ENCODE assay signal across 14 cellular contexts in genomic region chr3:2024713-2025112, GRCh38.
DNase-seq lines count a peak whose midpoint lies in the region; FAIRE-seq and TF ChIP-seq lines count a peak whose summit lies in the region.
"Had no signal": no experiment of that assay in that cellular context is flagged by ENCODE, and none has a peak within 500 bp of the region (broad histone marks: within the 10 kb centered on the region; RNA-seq: fewer than 3 reads in every experiment).

No MANE protein-coding gene starts in this region.

- FAIRE-seq in GM12892 (lab: Jason Lieb, UNC) = no peak
- FAIRE-seq: A549, GM18507, H54, HepG2, HTR-8/SVneo had no signal

- TF ChIP-seq CTCF in KMS-11 (conservative IDR thresholded peaks at IDR 0.05; ENCODE audit: low read depth, low read length) (no peak), OCI-LY3 (IDR thresholded peaks at IDR 0.05; ENCODE audit: low read depth, low read length) (no peak)

- no peaks in the 10 kb centered on the region for H3K9me3 ChIP-seq in BLaER1
- H3K9me3 ChIP-seq in OCI-LY3 (ENCODE audit: insufficient read depth, low read length) = no peaks in the 10 kb centered on the region
- H3K9me3 ChIP-seq: A549 had no signal

- H3K36me3 ChIP-seq in BLaER1 = no peaks in the 10 kb centered on the region
- H3K36me3 ChIP-seq in KMS-11 (ENCODE audit: insufficient read depth) = no peaks in the 10 kb centered on the region
- H3K36me3 ChIP-seq in OCI-LY3 (replicated peaks; ENCODE audit: low read depth, low read length) = no peaks in the 10 kb centered on the region

- H3K9ac ChIP-seq in BLaER1 = no peak overlapping the region
- H3K9ac ChIP-seq in KMS-11 = no peak overlapping the region
- H3K9ac ChIP-seq in OCI-LY3 (ENCODE audit: low read length) = no peak overlapping the region
- H3K9ac ChIP-seq: GM23248 had no signal

- H3K4me1 ChIP-seq in BLaER1 = peaks cover 14% of the 10 kb centered on the region
- peaks cover 29% of the 10 kb centered on the region for H3K4me1 ChIP-seq in KMS-11 (ENCODE audit: low read depth, poor library complexity, severe bottlenecking)
- H3K4me1 ChIP-seq in OCI-LY3 (ENCODE audit: low read length) = peaks cover 26% of the 10 kb centered on the region
- H3K4me1 ChIP-seq: A549 had no signal

- no peak overlapping the region for H3K27ac ChIP-seq in BLaER1
- peak overlapping the region; percentile 10; the same call in 1 of the 2 replicates for H3K27ac ChIP-seq in KMS-11
- no peak overlapping the region for H3K27ac ChIP-seq in OCI-LY3 (ENCODE audit: low read length)
- H3K27ac ChIP-seq: A549, GM23248 had no signal

- no peak for TF ChIP-seq POLR2A in GM12892 (IDR thresholded peaks at IDR 0.05; ENCODE audit: low read depth, low read length)

- H4K20me1 ChIP-seq in BLaER1 (no peaks in the 10 kb centered on the region), KMS-11 (ENCODE audit: insufficient read depth) (no peaks in the 10 kb centered on the region), OCI-LY3 (ENCODE audit: insufficient read depth, low read length) (no peaks in the 10 kb centered on the region)

- DNase-seq in foreskin melanocyte (peak; percentile 5), GM12892 (ENCODE audit: insufficient read length) (no peak)
- DNase-seq in central memory CD4-positive, alpha-beta T cell = no peak
- DNase-seq: CD4-positive, CD25-positive, alpha-beta regulatory T cell; DMS 273 treated with DMSO at 0.1 percent for 48 hours; GM23248 had no signal

- H3K27me3 ChIP-seq in BLaER1 (no peaks in the 10 kb centered on the region), KMS-11 (ENCODE audit: insufficient read depth, low read depth) (no peaks in the 10 kb centered on the region), OCI-LY3 (ENCODE audit: low read depth, low read length) (no peaks in the 10 kb centered on the region)

- H2AFZ ChIP-seq in KMS-11 (ENCODE audit: low read depth) (no peak overlapping the region), OCI-LY3 (ENCODE audit: low read depth, low read length) (no peak overlapping the region)
- H2AFZ ChIP-seq: GM23248 had no signal

- H3K4me2 ChIP-seq in BLaER1 = peak overlapping the region; percentile 9; the same call in 1 of the 2 replicates
- H3K4me2 ChIP-seq in KMS-11 = peak overlapping the region; percentile 72
- peak overlapping the region; percentile 41 for H3K4me2 ChIP-seq in OCI-LY3 (ENCODE audit: low read length)
- H3K4me2 ChIP-seq: A549 had no signal

- no peaks in the 10 kb centered on the region for H3K79me2 ChIP-seq in KMS-11 (ENCODE audit: insufficient read depth, low read depth)
- H3K79me2 ChIP-seq in OCI-LY3 (ENCODE audit: low read length) = no peaks in the 10 kb centered on the region

- H3K4me3 ChIP-seq in BLaER1 = no peak overlapping the region
- no peak overlapping the region for H3K4me3 ChIP-seq in KMS-11 (IDR thresholded peaks at IDR 0.05; ENCODE audit: insufficient read depth, low read depth, low read length)
- peak overlapping the region; percentile 18; the same call in 1 of the 2 replicates for H3K4me3 ChIP-seq in OCI-LY3 (ENCODE audit: low read length)
- H3K4me3 ChIP-seq: A549, GM23248 had no signal

Comparison
In these comparisons a context has a peak if more than half of its experiments do, and no peak if none do; other contexts are left out.
1. H3K4me2 ChIP-seq: peak in every context shown above with its lines; median percentile 72 in KMS-11; 41 in OCI-LY3; 9 in BLaER1.